In genomic region chr13:75482820-75483079, GRCh38 we compare ENCODE assay signal across 1 cellular context.
TF ChIP-seq lines count a peak whose summit lies in the region.

No MANE protein-coding gene starts in this region.

TF ChIP-seq in GM12878, 131 proteins besides CTCF, POLR2A, EP300 and RAD21:
- TF ChIP-seq, protein P1, sequence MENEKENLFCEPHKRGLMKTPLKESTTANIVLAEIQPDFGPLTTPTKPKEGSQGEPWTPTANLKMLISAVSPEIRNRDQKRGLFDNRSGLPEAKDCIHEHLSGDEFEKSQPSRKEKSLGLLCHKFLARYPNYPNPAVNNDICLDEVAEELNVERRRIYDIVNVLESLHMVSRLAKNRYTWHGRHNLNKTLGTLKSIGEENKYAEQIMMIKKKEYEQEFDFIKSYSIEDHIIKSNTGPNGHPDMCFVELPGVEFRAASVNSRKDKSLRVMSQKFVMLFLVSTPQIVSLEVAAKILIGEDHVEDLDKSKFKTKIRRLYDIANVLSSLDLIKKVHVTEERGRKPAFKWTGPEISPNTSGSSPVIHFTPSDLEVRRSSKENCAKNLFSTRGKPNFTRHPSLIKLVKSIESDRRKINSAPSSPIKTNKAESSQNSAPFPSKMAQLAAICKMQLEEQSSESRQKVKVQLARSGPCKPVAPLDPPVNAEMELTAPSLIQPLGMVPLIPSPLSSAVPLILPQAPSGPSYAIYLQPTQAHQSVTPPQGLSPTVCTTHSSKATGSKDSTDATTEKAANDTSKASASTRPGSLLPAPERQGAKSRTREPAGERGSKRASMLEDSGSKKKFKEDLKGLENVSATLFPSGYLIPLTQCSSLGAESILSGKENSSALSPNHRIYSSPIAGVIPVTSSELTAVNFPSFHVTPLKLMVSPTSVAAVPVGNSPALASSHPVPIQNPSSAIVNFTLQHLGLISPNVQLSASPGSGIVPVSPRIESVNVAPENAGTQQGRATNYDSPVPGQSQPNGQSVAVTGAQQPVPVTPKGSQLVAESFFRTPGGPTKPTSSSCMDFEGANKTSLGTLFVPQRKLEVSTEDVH (IDR thresholded peaks at IDR 0.05; ENCODE audit: low read depth, partially characterized antibody), result peak; percentile 55
- 0 out of 2 replicates have a peak, but pooled peaks have one; percentile 7 for TF ChIP-seq ATF7 (IDR thresholded peaks at IDR 0.05; ENCODE audit: low read depth)
- no peak for TF ChIP-seq HDAC6 (IDR thresholded peaks at IDR 0.05; ENCODE audit: unreplicated experiment)
